ENCODE assay signal across 24 cellular contexts in genomic region chr19:17229890-17230289, GRCh38. TPM values are rescaled to one million over a fixed set of nuclear protein-coding genes. Genes with fewer than 3 reads are reported as not detected.
"Had no signal": no experiment of that assay in that cellular context is flagged by ENCODE, and none has a peak within 500 bp of the region (broad histone marks: within the 10 kb centered on the region; RNA-seq: fewer than 3 reads in every experiment).

No MANE protein-coding gene starts in this region.

- H3K4me3 ChIP-seq: gastroesophageal sphincter, skin epidermis, uterus had no signal

- DNase-seq: activated CD8-positive, alpha-beta memory T cell treated with anti-CD3 and anti-CD28 coated beads for 24 hours; activated gamma-delta T cell; activated naive CD4-positive, alpha-beta T cell treated with anti-CD3 and anti-CD28 coated beads, Interleukin-2, amount 50 U/mL, for 16 hours; amniotic stem cell; brain microvascular endothelial cell; cortex of kidney; effector memory CD8-positive, alpha-beta T cell; hippocampal formation; left cardiac atrium; mammary epithelial cell; stimulated activated CD4-positive, alpha-beta T cell treated with anti-CD3 and anti-CD28 coated beads, Interleukin-12 subunit alpha, Interleukin-12 subunit beta, amount 100 ng/mL, for 4 hours; stimulated activated CD4-positive, alpha-beta T cell treated with anti-CD3 and anti-CD28 coated beads, Interleukin-4, amount 100 ng/mL, for 24 hours; stimulated activated naive CD8-positive, alpha-beta T cell treated with anti-CD3 and anti-CD28 coated beads, Interleukin-15, amount 100 ng/mL, for 72 hours; T-helper 2 cell; uterus had no signal

- FAIRE-seq: astrocyte, keratinocyte had no signal

- H3K9me3 ChIP-seq: gastroesophageal sphincter, uterus had no signal

- H3K27ac ChIP-seq: brain microvascular endothelial cell, gastroesophageal sphincter, skin epidermis, uterus had no signal

- ATAC-seq: effector memory CD8-positive, alpha-beta T cell; gastroesophageal sphincter; left cardiac atrium; sciatic nerve; stimulated activated effector memory CD8-positive, alpha-beta T cell treated with anti-CD3 and anti-CD28 coated beads, Interleukin-12 subunit alpha, Interleukin-12 subunit beta, amount 100 ng/mL, for 72 hours; stimulated activated naive CD8-positive, alpha-beta T cell treated with anti-CD3 and anti-CD28 coated beads, Interleukin-15, amount 100 ng/mL, for 72 hours had no signal

- H3K27me3 ChIP-seq: brain microvascular endothelial cell, gastroesophageal sphincter, uterus had no signal

- H3K36me3 ChIP-seq: uterus had no signal

RNA-seq across cellular contexts. Expression of gene USHBP1, which starts 34.7 kb away (rescaled TPM):
- total RNA-seq: fibroblast of lung, fibroblast of villous mesenchyme, mammary epithelial cell, osteocyte had no signal
- polyA plus RNA-seq: fibroblast of lung, keratinocyte, mammary epithelial cell had no signal
